8 cellular contexts compared by ENCODE assay signal in the genomic region with DNA sequence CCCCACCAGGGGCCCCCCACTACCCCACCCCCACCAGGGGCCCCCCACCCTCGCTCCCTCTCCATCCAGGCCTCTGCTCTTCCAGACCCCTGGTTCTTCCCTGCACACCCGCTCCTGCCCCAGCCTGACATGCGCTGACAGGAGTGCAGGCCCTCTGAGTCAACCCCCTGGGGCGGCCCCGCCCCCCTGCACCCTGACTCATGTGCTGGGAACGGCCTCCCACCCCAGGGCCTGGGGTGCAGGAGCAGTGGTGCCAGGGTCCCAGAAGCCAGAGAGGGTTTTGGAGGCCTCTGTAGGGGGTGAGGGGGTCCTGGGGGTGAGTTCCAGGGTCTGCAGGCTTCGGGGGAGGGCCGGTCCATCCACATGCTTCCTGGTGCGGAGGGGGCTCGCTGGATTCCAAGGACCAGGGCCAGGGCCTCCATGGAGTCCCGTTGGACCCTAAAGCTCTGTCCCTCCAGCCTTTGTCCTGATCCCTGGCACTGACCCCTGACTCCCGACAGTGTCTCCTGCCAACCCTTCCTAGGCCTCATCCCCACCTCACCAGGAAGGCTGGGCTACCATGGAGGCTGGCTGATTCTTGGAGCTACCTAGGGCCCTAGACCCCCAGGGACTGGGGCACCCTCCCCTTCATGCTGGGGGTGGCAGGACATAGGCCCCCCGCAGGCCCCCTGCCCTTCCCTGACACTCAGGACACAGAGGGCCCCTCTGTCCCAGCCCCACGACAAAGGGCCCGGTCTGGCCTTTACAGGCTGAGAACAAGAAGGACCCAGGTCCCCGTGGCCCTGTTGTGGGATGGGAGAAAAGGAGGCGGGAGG. TPM values are rescaled to one million over a fixed set of nuclear protein-coding genes. Genes with fewer than 3 reads are reported as not detected.
A peak's percentile ranks its signal among the peaks of the same experiment; 100 is the strongest.
DNase-seq lines count a peak whose midpoint lies in the region; ATAC-seq, FAIRE-seq and TF ChIP-seq lines count a peak whose summit lies in the region.

No MANE protein-coding gene starts in this region.

- H3K4me2 ChIP-seq in keratinocyte (ENCODE audit: control insufficient read depth, extremely low read depth, insufficient read depth, low read depth, low read length): peak overlapping the region; percentile 93

- CTCF ChIA-PET in activated naive CD4-positive, alpha-beta T cell treated with anti-CD3 and anti-CD28 coated beads for 36 hours (lab: Charles Lee): no interaction called here

- DNase-seq in A172 (ENCODE audit: low spot score) (peak; percentile 81), H7 (peak; percentile 68), keratinocyte (ENCODE audit: low read depth, low spot score) (peak; percentile 72), T-helper 9 cell (no peak), NCI-H2081 treated with DMSO at 0.1 percent for 48 hours (lab: John Stamatoyannopoulos, UW) (no peak), anterior cingulate cortex (lab: John Stamatoyannopoulos, UW) (no peak)
- no peak for DNase-seq in activated naive CD4-positive, alpha-beta T cell treated with anti-CD3 and anti-CD28 coated beads for 36 hours

- H3K36me3 ChIP-seq in H7 (replicated peaks; ENCODE audit: control insufficient read depth, insufficient read depth, low read length) (no peaks in the 10 kb centered on the region), keratinocyte (ENCODE audit: control insufficient read depth in 2 of 2, extremely low read depth in 1 of 2, insufficient read depth in 2 of 2, low read length in 2 of 2) (peaks cover 5 to 22% of the 10 kb centered on the region in 2 experiments)

- intact Hi-C loops in activated naive CD4-positive, alpha-beta T cell treated with anti-CD3 and anti-CD28 coated beads for 36 hours (cut with micrococcal nuclease): no loop called here

- peaks cover 67% of the 10 kb centered on the region for H3K79me2 ChIP-seq in keratinocyte (ENCODE audit: control insufficient read depth, insufficient read depth, low read length)

- no peak overlapping the region for H3K27ac Mint-ChIP-seq in activated T-helper 17 cell treated with anti-CD3 and anti-CD28 coated beads, Interleukin-2, amount 50 U/mL, for 72 hours
- no peak overlapping the region for H3K27ac Mint-ChIP-seq in activated naive CD4-positive, alpha-beta T cell treated with anti-CD3 and anti-CD28 coated beads for 36 hours

- no peak for TF ChIP-seq CTCF in keratinocyte (optimal IDR thresholded peaks at IDR 0.05 in 1 of 3, IDR thresholded peaks at IDR 0.05 in 1 of 3, conservative IDR thresholded peaks at IDR 0.05 in 1 of 3; ENCODE audit: extremely low read depth in 1 of 3, insufficient read depth in 2 of 3, low read length in 3 of 3)

- no peaks in the 10 kb centered on the region for H3K9me1 ChIP-seq in keratinocyte (ENCODE audit: control insufficient read depth, extremely low read depth, insufficient read depth, low read length)

- peak overlapping the region; percentile 97 for H3K27ac ChIP-seq in keratinocyte (ENCODE audit: control insufficient read depth, insufficient read depth, low read length)

- no peaks in the 10 kb centered on the region for H3K27me3 Mint-ChIP-seq in activated T-helper 17 cell treated with anti-CD3 and anti-CD28 coated beads, Interleukin-2, amount 50 U/mL, for 72 hours
- no peaks in the 10 kb centered on the region for H3K27me3 Mint-ChIP-seq in activated naive CD4-positive, alpha-beta T cell treated with anti-CD3 and anti-CD28 coated beads for 36 hours (ENCODE audit: low read depth)

- H3K4me3 ChIP-seq in H7 (ENCODE audit: insufficient read depth, low read depth, low read length) (no peak overlapping the region), keratinocyte (ENCODE audit: control insufficient read depth in 2 of 3, extremely low read depth in 1 of 3, insufficient read depth in 2 of 3, low read depth in 1 of 3, low read length in 3 of 3) (peak overlapping the region; percentile 61 to 95 (median 82))

- ATAC-seq in activated T-helper 17 cell treated with anti-CD3 and anti-CD28 coated beads, Interleukin-2, amount 50 U/mL, for 72 hours (replicated peaks): peak; percentile 48

- no peaks in the 10 kb centered on the region for H3K9me3 ChIP-seq in keratinocyte (ENCODE audit: control insufficient read depth, low read depth, low read length)

- H3K27me3 ChIP-seq in H7 (ENCODE audit: control insufficient read depth, insufficient read depth, low read length) (no peaks in the 10 kb centered on the region), keratinocyte (ENCODE audit: control insufficient read depth, extremely low read depth, insufficient read depth, low read length) (no peaks in the 10 kb centered on the region)

- H2AFZ ChIP-seq in keratinocyte (ENCODE audit: control insufficient read depth, low read length): no peak overlapping the region

- peaks cover 10% of the 10 kb centered on the region for H4K20me1 ChIP-seq in keratinocyte (ENCODE audit: control insufficient read depth, extremely low read depth, insufficient read depth, low read length)

- peak; percentile 36 for FAIRE-seq in keratinocyte (lab: Jason Lieb, UNC)

- H3K9ac ChIP-seq in keratinocyte (ENCODE audit: control insufficient read depth, extremely low read depth, insufficient read depth, low read length): peak overlapping the region; percentile 83

- dilution Hi-C loops in keratinocyte (cut with MboI; ENCODE audit: extremely low pct_ligation_motif_present, low sequenced_read_pairs): no loop called here

- peaks cover 25% of the 10 kb centered on the region for H3K4me1 ChIP-seq in keratinocyte (ENCODE audit: control insufficient read depth, extremely low read depth, insufficient read depth, low read length)

- no peak overlapping the region for H3K4me3 Mint-ChIP-seq in activated T-helper 17 cell treated with anti-CD3 and anti-CD28 coated beads, Interleukin-2, amount 50 U/mL, for 72 hours
- H3K4me3 Mint-ChIP-seq in activated naive CD4-positive, alpha-beta T cell treated with anti-CD3 and anti-CD28 coated beads for 36 hours: no peak overlapping the region

- no peaks in the 10 kb centered on the region for H3K9me3 Mint-ChIP-seq in activated T-helper 17 cell treated with anti-CD3 and anti-CD28 coated beads, Interleukin-2, amount 50 U/mL, for 72 hours
- H3K9me3 Mint-ChIP-seq in activated naive CD4-positive, alpha-beta T cell treated with anti-CD3 and anti-CD28 coated beads for 36 hours: no peaks in the 10 kb centered on the region

- H3K4me1 Mint-ChIP-seq in activated T-helper 17 cell treated with anti-CD3 and anti-CD28 coated beads, Interleukin-2, amount 50 U/mL, for 72 hours: no peaks in the 10 kb centered on the region
- H3K4me1 Mint-ChIP-seq in activated naive CD4-positive, alpha-beta T cell treated with anti-CD3 and anti-CD28 coated beads for 36 hours (ENCODE audit: low read depth): peaks cover 3% of the 10 kb centered on the region

- H3K36me3 Mint-ChIP-seq in activated T-helper 17 cell treated with anti-CD3 and anti-CD28 coated beads, Interleukin-2, amount 50 U/mL, for 72 hours (ENCODE audit: low read depth): no peaks in the 10 kb centered on the region
- H3K36me3 Mint-ChIP-seq in activated naive CD4-positive, alpha-beta T cell treated with anti-CD3 and anti-CD28 coated beads for 36 hours (ENCODE audit: low read depth): no peaks in the 10 kb centered on the region

RNA-seq across cellular contexts. Expression of a gene that starts 0.6 kb away (rescaled TPM):
- 39.8 and 44.0 TPM in 2 replicates for total RNA-seq in A172 (2014; rRNA removed; shearing (Covaris generic))
- total RNA-seq in H7 (2014; rRNA removed; shearing (Covaris generic)): 2.1 and 3.6 TPM in 2 replicates
- total RNA-seq in activated T-helper 17 cell treated with anti-CD3 and anti-CD28 coated beads, Interleukin-2, amount 50 U/mL, for 72 hours: not detected
- polyA plus RNA-seq in keratinocyte: 125 to 245 TPM (median 127 TPM) in 3 replicates
- 112 TPM for polyA plus RNA-seq in keratinocyte (2011; ENCODE audit: low read depth)
- 67.9 and 176 TPM in 2 replicates for polyA plus RNA-seq in keratinocyte (2011; cell fraction: cytosol; rRNA removed)
- polyA plus RNA-seq in keratinocyte (2011; cell fraction: nucleus; rRNA removed): 163 and 226 TPM in 2 replicates
- polyA plus RNA-seq in keratinocyte (2012; ENCODE audit: low replicate concordance): 180 and 202 TPM in 2 replicates
- polyA minus RNA-seq in keratinocyte: 98.9 to 231 TPM (median 193 TPM) in 3 replicates
- polyA minus RNA-seq in keratinocyte (2011; cell fraction: cytosol; rRNA and poly(A)+ RNA removed): 467 TPM
- polyA minus RNA-seq in keratinocyte (2011; cell fraction: nucleus; rRNA and poly(A)+ RNA removed): 173 and 240 TPM in 2 replicates
- not detected for total RNA-seq in activated naive CD4-positive, alpha-beta T cell treated with anti-CD3 and anti-CD28 coated beads for 36 hours

RNA-seq across cellular contexts. Expression of a gene that starts 21.4 kb away (rescaled TPM):
- total RNA-seq in A172 (2014; rRNA removed; shearing (Covaris generic)): 3.8 and 3.9 TPM in 2 replicates
- total RNA-seq in H7 (2014; rRNA removed; shearing (Covaris generic)): 39.5 and 44.9 TPM in 2 replicates
- 10 to 100 TPM; 49.5 to 55.7 TPM for total RNA-seq in activated T-helper 17 cell treated with anti-CD3 and anti-CD28 coated beads, Interleukin-2, amount 50 U/mL, for 72 hours
- 1.8 to 3.8 TPM (median 2.4 TPM) in 3 replicates for polyA plus RNA-seq in keratinocyte
- not detected for polyA plus RNA-seq in keratinocyte (2011; ENCODE audit: low read depth)
- polyA plus RNA-seq in keratinocyte (2011; cell fraction: cytosol; rRNA removed): 0.78 and 2.4 TPM in 2 replicates
- polyA plus RNA-seq in keratinocyte (2011; cell fraction: nucleus; rRNA removed): 2.9 and 3.4 TPM in 2 replicates
- 2.8 and 6.5 TPM in 2 replicates for polyA plus RNA-seq in keratinocyte (2012; ENCODE audit: low replicate concordance)
- 0.67 to 8.0 TPM (median 1.0 TPM) in 3 replicates for polyA minus RNA-seq in keratinocyte
- 3.6 TPM for polyA minus RNA-seq in keratinocyte (2011; cell fraction: cytosol; rRNA and poly(A)+ RNA removed)
- polyA minus RNA-seq in keratinocyte (2011; cell fraction: nucleus; rRNA and poly(A)+ RNA removed): 1.9 and 2.0 TPM in 2 replicates
- total RNA-seq in activated naive CD4-positive, alpha-beta T cell treated with anti-CD3 and anti-CD28 coated beads for 36 hours: 10 to 100 TPM; 38.0 to 38.8 TPM

RNA-seq across cellular contexts. Expression of a gene that starts 24.1 kb away (rescaled TPM):
- total RNA-seq in A172 (2014; rRNA removed; shearing (Covaris generic)): 27.9 and 40.8 TPM in 2 replicates
- 56.0 and 62.6 TPM in 2 replicates for total RNA-seq in H7 (2014; rRNA removed; shearing (Covaris generic))
- total RNA-seq in activated T-helper 17 cell treated with anti-CD3 and anti-CD28 coated beads, Interleukin-2, amount 50 U/mL, for 72 hours: 1 to 10 TPM; 1.4 to 9.4 TPM
- 7.3 to 11.5 TPM (median 8.1 TPM) in 3 replicates for polyA plus RNA-seq in keratinocyte
- polyA plus RNA-seq in keratinocyte (2011; ENCODE audit: low read depth): 2.9 TPM
- 2.2 and 8.1 TPM in 2 replicates for polyA plus RNA-seq in keratinocyte (2011; cell fraction: cytosol; rRNA removed)
- polyA plus RNA-seq in keratinocyte (2011; cell fraction: nucleus; rRNA removed): 29.2 and 46.2 TPM in 2 replicates
- polyA plus RNA-seq in keratinocyte (2012; ENCODE audit: low replicate concordance): 7.4 and 13.7 TPM in 2 replicates
- 2.3 to 6.2 TPM (median 2.4 TPM) in 3 replicates for polyA minus RNA-seq in keratinocyte
- polyA minus RNA-seq in keratinocyte (2011; cell fraction: cytosol; rRNA and poly(A)+ RNA removed): 10.7 TPM
- polyA minus RNA-seq in keratinocyte (2011; cell fraction: nucleus; rRNA and poly(A)+ RNA removed): 8.7 and 13.1 TPM in 2 replicates
- 1 to 10 TPM; 4.1 to 5.2 TPM for total RNA-seq in activated naive CD4-positive, alpha-beta T cell treated with anti-CD3 and anti-CD28 coated beads for 36 hours

RNA-seq across cellular contexts. Expression of a gene that starts 48.4 kb away (rescaled TPM):
- 0.19 TPM in 1 of 2 replicates, not detected in the other for total RNA-seq in A172 (2014; rRNA removed; shearing (Covaris generic))
- total RNA-seq in H7 (2014; rRNA removed; shearing (Covaris generic)): 0.83 and 2.2 TPM in 2 replicates
- total RNA-seq in activated T-helper 17 cell treated with anti-CD3 and anti-CD28 coated beads, Interleukin-2, amount 50 U/mL, for 72 hours: 100 to 1,000 TPM in 1 of 2 donors, 10 to 100 TPM in 1; 36.0 to 119 TPM
- 16.1 to 40.2 TPM (median 17.7 TPM) in 3 replicates for polyA plus RNA-seq in keratinocyte
- polyA plus RNA-seq in keratinocyte (2011; ENCODE audit: low read depth): 12.2 TPM
- 2.5 and 4.0 TPM in 2 replicates for polyA plus RNA-seq in keratinocyte (2011; cell fraction: cytosol; rRNA removed)
- polyA plus RNA-seq in keratinocyte (2011; cell fraction: nucleus; rRNA removed): 143 and 201 TPM in 2 replicates
- polyA plus RNA-seq in keratinocyte (2012; ENCODE audit: low replicate concordance): 18.0 and 49.7 TPM in 2 replicates
- polyA minus RNA-seq in keratinocyte: 15.2 to 21.3 TPM (median 15.5 TPM) in 3 replicates
- 5.0 TPM for polyA minus RNA-seq in keratinocyte (2011; cell fraction: cytosol; rRNA and poly(A)+ RNA removed)
- polyA minus RNA-seq in keratinocyte (2011; cell fraction: nucleus; rRNA and poly(A)+ RNA removed): 28.2 and 31.9 TPM in 2 replicates
- 10 to 100 TPM; 28.9 to 31.0 TPM for total RNA-seq in activated naive CD4-positive, alpha-beta T cell treated with anti-CD3 and anti-CD28 coated beads for 36 hours

RNA-seq across cellular contexts. Expression of a gene that starts 56.7 kb away (rescaled TPM):
- 29.7 and 30.4 TPM in 2 replicates for total RNA-seq in A172 (2014; rRNA removed; shearing (Covaris generic))
- total RNA-seq in H7 (2014; rRNA removed; shearing (Covaris generic)): 40.9 and 47.5 TPM in 2 replicates
- total RNA-seq in activated T-helper 17 cell treated with anti-CD3 and anti-CD28 coated beads, Interleukin-2, amount 50 U/mL, for 72 hours: 10 to 100 TPM; 24.1 to 28.0 TPM
- polyA plus RNA-seq in keratinocyte: 21.6 to 36.7 TPM (median 31.7 TPM) in 3 replicates
- 15.6 TPM for polyA plus RNA-seq in keratinocyte (2011; ENCODE audit: low read depth)
- 21.5 and 31.3 TPM in 2 replicates for polyA plus RNA-seq in keratinocyte (2011; cell fraction: cytosol; rRNA removed)
- polyA plus RNA-seq in keratinocyte (2011; cell fraction: nucleus; rRNA removed): 73.0 and 91.5 TPM in 2 replicates
- 25.4 and 36.5 TPM in 2 replicates for polyA plus RNA-seq in keratinocyte (2012; ENCODE audit: low replicate concordance)
- 42.6 to 74.9 TPM (median 46.0 TPM) in 3 replicates for polyA minus RNA-seq in keratinocyte
- 48.5 TPM for polyA minus RNA-seq in keratinocyte (2011; cell fraction: cytosol; rRNA and poly(A)+ RNA removed)
- 59.6 and 60.7 TPM in 2 replicates for polyA minus RNA-seq in keratinocyte (2011; cell fraction: nucleus; rRNA and poly(A)+ RNA removed)
- total RNA-seq in activated naive CD4-positive, alpha-beta T cell treated with anti-CD3 and anti-CD28 coated beads for 36 hours: 10 to 100 TPM; 12.1 to 15.0 TPM

Comparison
In these comparisons a context has a peak if more than half of its experiments do, and no peak if none do; other contexts are left out.
1. DNase-seq: peak in A172 (single experiment), H7 (single experiment) and keratinocyte (single experiment); none in T-helper 9 cell (single experiment), NCI-H2081 treated with DMSO at 0.1 percent for 48 hours (single experiment), anterior cingulate cortex (0 of 58) and activated naive CD4-positive, alpha-beta T cell treated with anti-CD3 and anti-CD28 coated beads for 36 hours (single experiment).